1 cellular context compared by ENCODE assay signal in the genomic region with DNA sequence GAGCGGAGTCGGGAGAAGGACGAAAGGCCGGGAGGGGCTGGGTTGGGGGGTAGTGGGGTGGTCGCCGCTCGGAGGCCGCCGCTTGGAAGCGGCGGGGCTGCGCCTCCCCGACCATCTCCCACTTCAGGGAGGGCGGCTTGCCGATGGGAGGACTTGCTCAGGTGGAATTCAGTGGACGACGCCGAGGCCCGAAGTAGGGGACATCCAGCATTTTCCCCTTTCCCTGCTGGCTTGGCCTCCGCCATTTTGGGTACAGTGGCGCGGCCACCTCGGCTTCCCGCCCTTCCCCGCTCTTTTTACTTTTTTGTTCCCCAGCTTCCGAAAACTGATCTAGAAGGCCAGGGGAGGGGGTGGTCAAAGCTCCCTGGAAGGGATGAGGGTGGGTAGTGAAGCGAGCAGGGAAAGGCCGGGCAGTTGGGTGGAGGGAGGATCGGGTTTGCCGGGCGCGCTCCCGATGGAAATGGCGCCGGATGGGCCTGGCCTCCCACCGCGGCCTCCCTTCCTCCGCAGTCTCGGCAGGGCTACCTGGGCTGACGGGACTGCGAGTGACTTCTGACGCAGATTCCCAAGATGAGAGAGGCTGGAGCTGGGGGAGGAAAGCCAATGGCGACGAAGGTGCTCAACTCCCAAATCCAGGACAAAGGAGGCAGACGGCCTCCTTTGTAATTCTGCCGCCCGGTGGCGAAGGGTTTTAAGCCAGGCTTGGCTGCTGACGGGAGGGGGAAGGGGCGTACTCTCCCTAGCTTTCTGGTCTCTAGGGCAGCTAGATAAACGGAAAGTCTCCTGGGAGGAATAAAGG.
TF ChIP-seq lines count a peak whose summit lies in the region.

A gene (minus strand): TSS at position 670 of the 799 bp plus-strand sequence. CDS start 26,084 bp downstream, outside the sequence.

TF ChIP-seq in HEK293, 187 proteins besides CTCF, POLR2A, EP300 and RAD21 (continued from another document and continues in another):
- TF ChIP-seq, protein P1, sequence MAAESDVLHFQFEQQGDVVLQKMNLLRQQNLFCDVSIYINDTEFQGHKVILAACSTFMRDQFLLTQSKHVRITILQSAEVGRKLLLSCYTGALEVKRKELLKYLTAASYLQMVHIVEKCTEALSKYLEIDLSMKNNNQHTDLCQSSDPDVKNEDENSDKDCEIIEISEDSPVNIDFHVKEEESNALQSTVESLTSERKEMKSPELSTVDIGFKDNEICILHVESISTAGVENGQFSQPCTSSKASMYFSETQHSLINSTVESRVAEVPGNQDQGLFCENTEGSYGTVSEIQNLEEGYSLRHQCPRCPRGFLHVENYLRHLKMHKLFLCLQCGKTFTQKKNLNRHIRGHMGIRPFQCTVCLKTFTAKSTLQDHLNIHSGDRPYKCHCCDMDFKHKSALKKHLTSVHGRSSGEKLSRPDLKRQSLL (tag by site-specific recombination; IDR thresholded peaks at IDR 0.05) = peak; percentile 51; the same call in 1 of the 2 replicates
- no peak for TF ChIP-seq ZNF473 (tag by site-specific recombination; IDR thresholded peaks at IDR 0.05)
- TF ChIP-seq ZNF133 (tag by site-specific recombination; IDR thresholded peaks at IDR 0.05) = no peak
- TF ChIP-seq ZNF544 (tag by site-specific recombination; IDR thresholded peaks at IDR 0.05) = no peak
- TF ChIP-seq BCL11A (tag by site-specific recombination; IDR thresholded peaks at IDR 0.05; ENCODE audit: low read depth) = no peak
- TF ChIP-seq, protein P2, sequence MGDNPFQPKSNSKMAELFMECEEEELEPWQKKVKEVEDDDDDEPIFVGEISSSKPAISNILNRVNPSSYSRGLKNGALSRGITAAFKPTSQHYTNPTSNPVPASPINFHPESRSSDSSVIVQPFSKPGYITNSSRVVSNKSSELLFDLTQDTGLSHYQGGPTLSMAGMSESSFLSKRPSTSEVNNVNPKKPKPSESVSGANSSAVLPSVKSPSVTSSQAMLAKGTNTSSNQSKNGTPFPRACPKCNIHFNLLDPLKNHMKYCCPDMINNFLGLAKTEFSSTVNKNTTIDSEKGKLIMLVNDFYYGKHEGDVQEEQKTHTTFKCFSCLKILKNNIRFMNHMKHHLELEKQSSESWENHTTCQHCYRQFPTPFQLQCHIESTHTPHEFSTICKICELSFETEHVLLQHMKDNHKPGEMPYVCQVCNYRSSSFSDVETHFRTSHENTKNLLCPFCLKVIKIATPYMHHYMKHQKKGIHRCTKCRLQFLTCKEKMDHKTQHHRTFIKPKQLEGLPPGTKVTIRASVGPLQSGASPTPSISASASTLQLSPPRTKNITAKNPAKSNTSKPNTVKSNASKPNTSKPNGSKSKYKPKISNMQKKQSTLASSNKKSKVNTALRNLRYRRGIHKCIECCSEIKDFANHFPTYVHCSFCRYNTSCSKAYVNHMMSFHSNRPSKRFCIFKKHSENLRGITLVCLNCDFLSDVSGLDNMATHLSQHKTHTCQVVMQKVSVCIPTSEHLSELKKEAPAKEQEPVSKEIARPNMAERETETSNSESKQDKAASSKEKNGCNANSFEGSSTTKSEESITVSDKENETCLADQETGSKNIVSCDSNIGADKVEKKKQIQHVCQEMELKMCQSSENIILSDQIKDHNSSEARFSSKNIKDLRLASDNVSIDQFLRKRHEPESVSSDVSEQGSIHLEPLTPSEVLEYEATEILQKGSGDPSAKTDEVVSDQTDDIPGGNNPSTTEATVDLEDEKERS (tag by site-specific recombination; IDR thresholded peaks at IDR 0.05) = 0 out of 2 replicates have a peak, but pooled peaks have one; percentile 57
- TF ChIP-seq, protein P3, sequence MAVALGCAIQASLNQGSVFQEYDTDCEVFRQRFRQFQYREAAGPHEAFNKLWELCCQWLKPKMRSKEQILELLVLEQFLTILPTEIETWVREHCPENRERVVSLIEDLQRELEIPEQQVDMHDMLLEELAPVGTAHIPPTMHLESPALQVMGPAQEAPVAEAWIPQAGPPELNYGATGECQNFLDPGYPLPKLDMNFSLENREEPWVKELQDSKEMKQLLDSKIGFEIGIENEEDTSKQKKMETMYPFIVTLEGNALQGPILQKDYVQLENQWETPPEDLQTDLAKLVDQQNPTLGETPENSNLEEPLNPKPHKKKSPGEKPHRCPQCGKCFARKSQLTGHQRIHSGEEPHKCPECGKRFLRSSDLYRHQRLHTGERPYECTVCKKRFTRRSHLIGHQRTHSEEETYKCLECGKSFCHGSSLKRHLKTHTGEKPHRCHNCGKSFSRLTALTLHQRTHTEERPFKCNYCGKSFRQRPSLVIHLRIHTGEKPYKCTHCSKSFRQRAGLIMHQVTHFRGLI (tag by site-specific recombination; IDR thresholded peaks at IDR 0.05) = 0 out of 2 replicates have a peak, but pooled peaks have one; percentile 9
- TF ChIP-seq, protein P4, sequence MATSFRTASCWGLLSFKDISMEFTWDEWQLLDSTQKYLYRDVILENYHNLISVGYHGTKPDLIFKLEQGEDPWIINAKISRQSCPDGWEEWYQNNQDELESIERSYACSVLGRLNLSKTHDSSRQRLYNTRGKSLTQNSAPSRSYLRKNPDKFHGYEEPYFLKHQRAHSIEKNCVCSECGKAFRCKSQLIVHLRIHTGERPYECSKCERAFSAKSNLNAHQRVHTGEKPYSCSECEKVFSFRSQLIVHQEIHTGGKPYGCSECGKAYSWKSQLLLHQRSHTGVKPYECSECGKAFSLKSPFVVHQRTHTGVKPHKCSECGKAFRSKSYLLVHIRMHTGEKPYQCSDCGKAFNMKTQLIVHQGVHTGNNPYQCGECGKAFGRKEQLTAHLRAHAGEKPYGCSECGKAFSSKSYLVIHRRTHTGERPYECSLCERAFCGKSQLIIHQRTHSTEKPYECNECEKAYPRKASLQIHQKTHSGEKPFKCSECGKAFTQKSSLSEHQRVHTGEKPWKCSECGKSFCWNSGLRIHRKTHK (tag by site-specific recombination; IDR thresholded peaks at IDR 0.05) = no peak
- TF ChIP-seq ZNF114 (tag by site-specific recombination; IDR thresholded peaks at IDR 0.05) = no peak
- TF ChIP-seq, protein P5, sequence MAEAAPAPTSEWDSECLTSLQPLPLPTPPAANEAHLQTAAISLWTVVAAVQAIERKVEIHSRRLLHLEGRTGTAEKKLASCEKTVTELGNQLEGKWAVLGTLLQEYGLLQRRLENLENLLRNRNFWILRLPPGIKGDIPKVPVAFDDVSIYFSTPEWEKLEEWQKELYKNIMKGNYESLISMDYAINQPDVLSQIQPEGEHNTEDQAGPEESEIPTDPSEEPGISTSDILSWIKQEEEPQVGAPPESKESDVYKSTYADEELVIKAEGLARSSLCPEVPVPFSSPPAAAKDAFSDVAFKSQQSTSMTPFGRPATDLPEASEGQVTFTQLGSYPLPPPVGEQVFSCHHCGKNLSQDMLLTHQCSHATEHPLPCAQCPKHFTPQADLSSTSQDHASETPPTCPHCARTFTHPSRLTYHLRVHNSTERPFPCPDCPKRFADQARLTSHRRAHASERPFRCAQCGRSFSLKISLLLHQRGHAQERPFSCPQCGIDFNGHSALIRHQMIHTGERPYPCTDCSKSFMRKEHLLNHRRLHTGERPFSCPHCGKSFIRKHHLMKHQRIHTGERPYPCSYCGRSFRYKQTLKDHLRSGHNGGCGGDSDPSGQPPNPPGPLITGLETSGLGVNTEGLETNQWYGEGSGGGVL (tag by site-specific recombination; IDR thresholded peaks at IDR 0.05) = no peak
- no peak for TF ChIP-seq ZNF560 (tag by site-specific recombination; IDR thresholded peaks at IDR 0.05; ENCODE audit: borderline replicate concordance)
- no peak for TF ChIP-seq ZNF169 (tag by site-specific recombination; IDR thresholded peaks at IDR 0.05)
- no peak for TF ChIP-seq ZFP41 (tag by site-specific recombination; IDR thresholded peaks at IDR 0.05; ENCODE audit: borderline replicate concordance)
- no peak for TF ChIP-seq ZNF223 (tag by site-specific recombination; IDR thresholded peaks at IDR 0.05)
- TF ChIP-seq KLF1 (tag by site-specific recombination; IDR thresholded peaks at IDR 0.05) = no peak; the same call in none of the 2 replicates
- TF ChIP-seq, protein P6, sequence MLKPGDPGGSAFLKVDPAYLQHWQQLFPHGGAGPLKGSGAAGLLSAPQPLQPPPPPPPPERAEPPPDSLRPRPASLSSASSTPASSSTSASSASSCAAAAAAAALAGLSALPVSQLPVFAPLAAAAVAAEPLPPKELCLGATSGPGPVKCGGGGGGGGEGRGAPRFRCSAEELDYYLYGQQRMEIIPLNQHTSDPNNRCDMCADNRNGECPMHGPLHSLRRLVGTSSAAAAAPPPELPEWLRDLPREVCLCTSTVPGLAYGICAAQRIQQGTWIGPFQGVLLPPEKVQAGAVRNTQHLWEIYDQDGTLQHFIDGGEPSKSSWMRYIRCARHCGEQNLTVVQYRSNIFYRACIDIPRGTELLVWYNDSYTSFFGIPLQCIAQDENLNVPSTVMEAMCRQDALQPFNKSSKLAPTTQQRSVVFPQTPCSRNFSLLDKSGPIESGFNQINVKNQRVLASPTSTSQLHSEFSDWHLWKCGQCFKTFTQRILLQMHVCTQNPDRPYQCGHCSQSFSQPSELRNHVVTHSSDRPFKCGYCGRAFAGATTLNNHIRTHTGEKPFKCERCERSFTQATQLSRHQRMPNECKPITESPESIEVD (tag by site-specific recombination; IDR thresholded peaks at IDR 0.05) = no peak; the same call in 1 of the 2 replicates
- TF ChIP-seq, protein P7, sequence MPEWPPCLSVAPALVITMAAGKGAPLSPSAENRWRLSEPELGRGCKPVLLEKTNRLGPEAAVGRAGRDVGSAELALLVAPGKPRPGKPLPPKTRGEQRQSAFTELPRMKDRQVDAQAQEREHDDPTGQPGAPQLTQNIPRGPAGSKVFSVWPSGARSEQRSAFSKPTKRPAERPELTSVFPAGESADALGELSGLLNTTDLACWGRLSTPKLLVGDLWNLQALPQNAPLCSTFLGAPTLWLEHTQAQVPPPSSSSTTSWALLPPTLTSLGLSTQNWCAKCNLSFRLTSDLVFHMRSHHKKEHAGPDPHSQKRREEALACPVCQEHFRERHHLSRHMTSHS (tag by site-specific recombination; IDR thresholded peaks at IDR 0.05) = no peak
- no peak for TF ChIP-seq KLF10 (tag by site-specific recombination; IDR thresholded peaks at IDR 0.05)
- peak; percentile 57; the same call in 1 of the 2 replicates for TF ChIP-seq KLF7 (tag by site-specific recombination; IDR thresholded peaks at IDR 0.05; ENCODE audit: borderline replicate concordance)
- no peak for TF ChIP-seq ZNF112 (tag by site-specific recombination; IDR thresholded peaks at IDR 0.05)
- TF ChIP-seq ZNF510 (tag by site-specific recombination; IDR thresholded peaks at IDR 0.05; ENCODE audit: insufficient replicate concordance) = no peak
- TF ChIP-seq ZNF521 (tag by site-specific recombination; IDR thresholded peaks at IDR 0.05) = no peak
- no peak for TF ChIP-seq SCRT1 (tag by site-specific recombination; IDR thresholded peaks at IDR 0.05; ENCODE audit: borderline replicate concordance)
- TF ChIP-seq ZNF791 (tag by site-specific recombination; IDR thresholded peaks at IDR 0.05) = no peak
- TF ChIP-seq, protein P8, sequence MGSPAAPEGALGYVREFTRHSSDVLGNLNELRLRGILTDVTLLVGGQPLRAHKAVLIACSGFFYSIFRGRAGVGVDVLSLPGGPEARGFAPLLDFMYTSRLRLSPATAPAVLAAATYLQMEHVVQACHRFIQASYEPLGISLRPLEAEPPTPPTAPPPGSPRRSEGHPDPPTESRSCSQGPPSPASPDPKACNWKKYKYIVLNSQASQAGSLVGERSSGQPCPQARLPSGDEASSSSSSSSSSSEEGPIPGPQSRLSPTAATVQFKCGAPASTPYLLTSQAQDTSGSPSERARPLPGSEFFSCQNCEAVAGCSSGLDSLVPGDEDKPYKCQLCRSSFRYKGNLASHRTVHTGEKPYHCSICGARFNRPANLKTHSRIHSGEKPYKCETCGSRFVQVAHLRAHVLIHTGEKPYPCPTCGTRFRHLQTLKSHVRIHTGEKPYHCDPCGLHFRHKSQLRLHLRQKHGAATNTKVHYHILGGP (tag by site-specific recombination; IDR thresholded peaks at IDR 0.05) = no peak
- TF ChIP-seq ZNF354C (tag by site-specific recombination; IDR thresholded peaks at IDR 0.05; ENCODE audit: borderline replicate concordance, low read depth) = no peak
- TF ChIP-seq ZEB2 (tag by site-specific recombination; IDR thresholded peaks at IDR 0.05) = peak; percentile 73; the same call in 1 of the 2 replicates
- TF ChIP-seq ZNF121 (tag by site-specific recombination; IDR thresholded peaks at IDR 0.05) = peak; percentile 8; the same call in 1 of the 2 replicates
- TF ChIP-seq ZNF23 (tag by site-specific recombination; IDR thresholded peaks at IDR 0.05; ENCODE audit: borderline replicate concordance) = no peak
- TF ChIP-seq ZBTB21 (tag by site-specific recombination; IDR thresholded peaks at IDR 0.05) = peak; percentile 48
- no peak for TF ChIP-seq SETDB1 (IDR thresholded peaks at IDR 0.05; ENCODE audit: insufficient read length, low read length)
- no peak for TF ChIP-seq ZNF174 (tag by site-specific recombination; IDR thresholded peaks at IDR 0.05)
- TF ChIP-seq ZNF48 (tag by site-specific recombination; IDR thresholded peaks at IDR 0.05) = no peak
- TF ChIP-seq EGR2 (tag by site-specific recombination; IDR thresholded peaks at IDR 0.05; ENCODE audit: low read depth) = no peak
- peak; percentile 59; the same call in 1 of the 2 replicates for TF ChIP-seq ZBTB20 (tag by site-specific recombination; IDR thresholded peaks at IDR 0.05)
- no peak for TF ChIP-seq GLI2 (tag by site-specific recombination; IDR thresholded peaks at IDR 0.05; ENCODE audit: borderline replicate concordance, low read depth)
- peak; percentile 59 for TF ChIP-seq ZNF561 (tag by site-specific recombination; IDR thresholded peaks at IDR 0.05; ENCODE audit: borderline replicate concordance)
- peak; percentile 66; the same call in 1 of the 2 replicates for TF ChIP-seq ZNF10 (tag by site-specific recombination; IDR thresholded peaks at IDR 0.05)
- TF ChIP-seq ZNF138 (tag by site-specific recombination; IDR thresholded peaks at IDR 0.05; ENCODE audit: borderline replicate concordance) = no peak
- TF ChIP-seq ZFP69B (tag by site-specific recombination; IDR thresholded peaks at IDR 0.05) = no peak
- TF ChIP-seq ZNF2 (tag by site-specific recombination; IDR thresholded peaks at IDR 0.05) = peak; percentile 86
- TF ChIP-seq ZNF416 (tag by site-specific recombination; IDR thresholded peaks at IDR 0.05) = no peak
- TF ChIP-seq, protein P9, sequence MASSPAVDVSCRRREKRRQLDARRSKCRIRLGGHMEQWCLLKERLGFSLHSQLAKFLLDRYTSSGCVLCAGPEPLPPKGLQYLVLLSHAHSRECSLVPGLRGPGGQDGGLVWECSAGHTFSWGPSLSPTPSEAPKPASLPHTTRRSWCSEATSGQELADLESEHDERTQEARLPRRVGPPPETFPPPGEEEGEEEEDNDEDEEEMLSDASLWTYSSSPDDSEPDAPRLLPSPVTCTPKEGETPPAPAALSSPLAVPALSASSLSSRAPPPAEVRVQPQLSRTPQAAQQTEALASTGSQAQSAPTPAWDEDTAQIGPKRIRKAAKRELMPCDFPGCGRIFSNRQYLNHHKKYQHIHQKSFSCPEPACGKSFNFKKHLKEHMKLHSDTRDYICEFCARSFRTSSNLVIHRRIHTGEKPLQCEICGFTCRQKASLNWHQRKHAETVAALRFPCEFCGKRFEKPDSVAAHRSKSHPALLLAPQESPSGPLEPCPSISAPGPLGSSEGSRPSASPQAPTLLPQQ (tag by site-specific recombination; IDR thresholded peaks at IDR 0.05) = peak; percentile 65; the same call in 1 of the 2 replicates
- no peak for TF ChIP-seq ZNF843 (tag by site-specific recombination; IDR thresholded peaks at IDR 0.05)
- no peak for TF ChIP-seq ZNF175 (tag by site-specific recombination; IDR thresholded peaks at IDR 0.05)
- TF ChIP-seq ZBTB17 (tag by site-specific recombination; IDR thresholded peaks at IDR 0.05) = peak; percentile 71
